Comparison of ENCODE assay signal across 8 cellular contexts in the genomic region with DNA sequence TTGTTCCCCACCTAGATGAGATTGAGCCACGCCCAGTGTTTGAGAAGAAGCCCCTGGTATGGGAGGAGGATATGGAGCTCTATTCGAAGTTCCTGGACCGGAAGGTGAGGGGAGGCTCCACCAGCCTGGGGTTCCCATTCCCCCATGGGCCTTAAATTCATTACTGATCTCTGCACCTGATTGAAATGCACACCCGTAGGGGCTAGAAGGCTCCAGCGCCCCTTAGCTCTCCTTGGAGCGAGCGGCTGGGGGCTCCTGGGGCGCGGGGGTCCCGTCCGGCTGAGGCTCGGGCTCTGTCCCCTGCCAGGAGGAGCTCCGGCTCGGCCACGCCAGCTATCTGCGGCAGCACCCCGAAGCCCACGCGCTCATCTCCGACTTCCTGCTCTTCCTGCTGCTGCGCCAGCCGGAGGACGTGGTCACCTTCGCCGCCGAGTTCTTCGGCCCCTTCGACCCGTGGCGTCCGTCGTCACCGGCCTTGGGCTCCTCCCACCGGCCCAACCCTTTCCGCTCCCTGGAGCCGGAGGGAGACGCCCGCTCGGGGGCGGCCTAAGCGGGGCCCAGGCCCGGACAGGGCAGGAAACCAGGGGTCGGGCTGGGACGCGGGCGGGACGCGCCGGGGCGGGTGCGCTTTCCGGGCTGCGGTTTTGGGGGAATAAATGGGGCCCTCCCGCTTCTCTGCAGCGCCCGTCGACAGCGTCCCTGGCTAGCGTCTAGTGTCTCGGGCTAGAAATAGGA. TPM values are rescaled to one million over a fixed set of nuclear protein-coding genes. Genes with fewer than 3 reads are reported as not detected.
DNase-seq lines count a peak whose midpoint lies in the region; ATAC-seq and TF ChIP-seq lines count a peak whose summit lies in the region.

No MANE protein-coding gene starts in this region.

- intact Hi-C loops in Panc1 (cut with micrococcal nuclease; ENCODE audit: unreplicated experiment) = no loop called here

- TF ChIP-seq EP300 in suprapubic skin (IDR thresholded peaks at IDR 0.05) = no peak

- peak overlapping the region; percentile 54 to 72 for H3K4me3 ChIP-seq in Panc1 (ENCODE audit: low read depth in 2 of 2, low read length in 2 of 2)
- H3K4me3 ChIP-seq in suprapubic skin = peak overlapping the region; percentile 60

- DNase-seq in Panc1 (ENCODE audit: low read depth, low spot score) (no peak), foreskin keratinocyte (peak in 1 of 2 donors; percentile 23), occipital lobe (lab: John Stamatoyannopoulos, UW) (peak; percentile 60), suprapubic skin (ENCODE audit: low spot score in 2 of 2) (peak; percentile 93 to 96), NCI-H2196 (lab: John Stamatoyannopoulos, UW; ENCODE audit: unreplicated experiment) (no peak)
- DNase-seq in activated T-helper 9 cell treated with anti-CD3 and anti-CD28 coated beads, Interleukin-2, amount 50 U/mL, for 16 hours (ENCODE audit: low read depth) = peak; percentile 61

- ATAC-seq in GM18505 (IDR thresholded peaks at IDR 0.05; ENCODE audit: unreplicated experiment) (peak; percentile 89), HG02852 (IDR thresholded peaks at IDR 0.05; ENCODE audit: unreplicated experiment) (peak; percentile 94), Panc1 (peak; percentile 98), foreskin keratinocyte (peak; percentile 72)

- TF ChIP-seq POLR2A in GM18505 (IDR thresholded peaks at IDR 0.05; ENCODE audit: borderline replicate concordance, extremely low read depth, insufficient read depth, insufficient read length) (peak; percentile 91), suprapubic skin (IDR thresholded peaks at IDR 0.05) (peak; percentile 39 to 71)

- in situ Hi-C loops in Panc1 (cut with HindIII; ENCODE audit: low pct_unique_long_range_greater_than_20kb, low sequenced_read_pairs) = no loop called here

- CTCF ChIA-PET in Panc1 (lab: Charles Lee) = no interaction called here

- WGBS in suprapubic skin = 3% methylated on average over 39 of the region's 60 CpGs

- no peaks in the 10 kb centered on the region for H3K9me3 ChIP-seq in Panc1 (ENCODE audit: control insufficient read depth, insufficient read depth, low read depth, low read length)
- H3K9me3 ChIP-seq in suprapubic skin = no peaks in the 10 kb centered on the region

- TF ChIP-seq CTCF in Panc1 (IDR thresholded peaks at IDR 0.05) (no peak), foreskin keratinocyte (conservative IDR thresholded peaks at IDR 0.05) (peak; percentile 14), suprapubic skin (IDR thresholded peaks at IDR 0.05) (no peak)

- POLR2A ChIA-PET in Panc1 (lab: Charles Lee) = no interaction called here

- H3K27me3 ChIP-seq in Panc1 (ENCODE audit: control insufficient read depth, insufficient read depth, low read length) = no peaks in the 10 kb centered on the region
- no peaks in the 10 kb centered on the region for H3K27me3 ChIP-seq in foreskin keratinocyte
- H3K27me3 ChIP-seq in suprapubic skin = no peaks in the 10 kb centered on the region

- TSS peak; percentile 91 for BruUV-seq in Panc1 (replicated peaks; lab: Mats Ljungman, UMichigan)

- H3K4me1 ChIP-seq in Panc1 (ENCODE audit: control insufficient read depth, insufficient read depth, low read length) (peaks cover 3% of the 10 kb centered on the region; the same call in 1 of the 2 replicates), foreskin keratinocyte (no peaks in the 10 kb centered on the region), suprapubic skin (peaks cover 11% of the 10 kb centered on the region)

- H3K36me3 ChIP-seq in Panc1 (ENCODE audit: control insufficient read depth, insufficient read depth, low read length) = no peaks in the 10 kb centered on the region
- no peaks in the 10 kb centered on the region for H3K36me3 ChIP-seq in suprapubic skin

- H3K27ac ChIP-seq in Panc1 (ENCODE audit: low read length) (peak overlapping the region; percentile 68), foreskin keratinocyte (no peak overlapping the region), suprapubic skin (peak overlapping the region; percentile 86)

RNA-seq across cellular contexts. Expression of gene CATIP, which starts 10.9 kb away (rescaled TPM):
- 0.18 TPM for total RNA-seq in Panc1 (2021; ENCODE audit: unreplicated experiment)
- polyA plus RNA-seq in Panc1 (2012; ENCODE audit: insufficient read length) = 0.55 TPM
- total RNA-seq in foreskin keratinocyte = not detected in 2 replicates
- polyA plus RNA-seq in foreskin keratinocyte = not detected in 2 replicates
- total RNA-seq in occipital lobe = 0.31 TPM
- not detected for total RNA-seq in suprapubic skin

RNA-seq across cellular contexts. Expression of gene SLC11A1, which starts 14.5 kb away (rescaled TPM):
- total RNA-seq in Panc1 (2021; ENCODE audit: unreplicated experiment) (0.31 TPM), foreskin keratinocyte (0.81 and 1.0 TPM in 2 replicates), occipital lobe (1.7 TPM), suprapubic skin (10 to 100 TPM in 2 of 4 donors, 1 to 10 TPM in 1, under 1 TPM in 1; 0.78 to 16.1 (median 7.6) TPM)
- polyA plus RNA-seq in Panc1 (2012; ENCODE audit: insufficient read length) = 0.62 TPM
- polyA plus RNA-seq in foreskin keratinocyte = 0.91 and 1.0 TPM in 2 replicates

RNA-seq across cellular contexts. Expression of gene CTDSP1, which starts 32.1 kb away (rescaled TPM):
- total RNA-seq in Panc1 (2021; ENCODE audit: unreplicated experiment) = 128 TPM
- 124 TPM for polyA plus RNA-seq in Panc1 (2012; ENCODE audit: insufficient read length)
- total RNA-seq in foreskin keratinocyte = 59.0 and 59.1 TPM in 2 replicates
- 50.0 and 55.6 TPM in 2 replicates for polyA plus RNA-seq in foreskin keratinocyte
- total RNA-seq in occipital lobe = 13.3 TPM
- 100 to 1,000 TPM in 2 of 4 donors, 10 to 100 TPM in 2; 70.3 to 140 (median 99.5) TPM for total RNA-seq in suprapubic skin

RNA-seq across cellular contexts. Expression of gene VIL1, which starts 51.3 kb away (rescaled TPM):
- total RNA-seq in Panc1 (2021; ENCODE audit: unreplicated experiment) (0.18 TPM), foreskin keratinocyte (not detected in 2 replicates), occipital lobe (not detected), suprapubic skin (1 to 10 TPM in 2 of 4 donors, under 1 TPM in 2; 0.21 to 3.3 (median 1.1) TPM)
- 0.07 TPM for polyA plus RNA-seq in Panc1 (2012; ENCODE audit: insufficient read length)
- 0.01 TPM in 2 replicates for polyA plus RNA-seq in foreskin keratinocyte

Comparison
In these comparisons a context has a peak if more than half of its experiments do, and no peak if none do; other contexts are left out.
1. DNase-seq: peak in activated T-helper 9 cell treated with anti-CD3 and anti-CD28 coated beads, Interleukin-2, amount 50 U/mL, for 16 hours (single experiment), occipital lobe (single experiment) and suprapubic skin (2 of 2); none in Panc1 (single experiment) and NCI-H2196 (single experiment).
2. Peak in every context shown above with its lines, with median percentiles within 50 percentile points of each other: ATAC-seq.